9 cellular contexts compared by ENCODE assay signal in genomic region chr4:127732623-127733199, GRCh38. TPM values are rescaled to one million over a fixed set of nuclear protein-coding genes. Genes with fewer than 3 reads are reported as not detected.
DNase-seq lines count a peak whose midpoint lies in the region; ATAC-seq, FAIRE-seq and TF ChIP-seq lines count a peak whose summit lies in the region.
"Had no signal": no experiment of that assay in that cellular context is flagged by ENCODE, and none has a peak within 500 bp of the region (broad histone marks: within the 10 kb centered on the region; RNA-seq: fewer than 3 reads in every experiment).

No MANE protein-coding gene starts in this region.

- 9% methylated on average over 7 of the region's 7 CpGs for WGBS in SK-N-SH (ENCODE audit: low lambda C conversion rate)
- 20% methylated on average over 7 of the region's 7 CpGs for WGBS in lower leg skin, 2 donors

- no peaks in the 10 kb centered on the region for H3K36me3 ChIP-seq in SK-N-SH (replicated peaks in 1 of 2; ENCODE audit: control insufficient read depth in 1 of 2, insufficient read depth in 2 of 2, low read length in 1 of 2)

- ATAC-seq in GM21786 (IDR thresholded peaks at IDR 0.05; ENCODE audit: unreplicated experiment): peak; percentile 87
- ATAC-seq in sciatic nerve: peak; percentile 55

- POLR2A ChIA-PET in SK-N-SH (lab: Yijun Ruan, JAX): no interaction called here

- no peaks in the 10 kb centered on the region for H4K20me1 ChIP-seq in SK-N-SH (ENCODE audit: insufficient read depth)

- TF ChIP-seq CTCF in GM12864 (IDR thresholded peaks at IDR 0.05; ENCODE audit: low read depth, low read length, missing control alignments): peak; percentile 25
- peak; percentile 78 for TF ChIP-seq CTCF in SK-N-SH (IDR thresholded peaks at IDR 0.05)
- no peak for TF ChIP-seq CTCF in lower leg skin (IDR thresholded peaks at IDR 0.05)

- FAIRE-seq in frontal cortex (lab: Jason Lieb, UNC): peak; percentile 75

- DNase-seq in GM12864 (ENCODE audit: low read depth) (peak; percentile 3), LHCN-M2 (ENCODE audit: low read depth) (peak; percentile 58), SK-N-SH (peak; percentile 72), frontal cortex (ENCODE audit: low spot score in 2 of 2) (peak; percentile 47 to 52), sciatic nerve (ENCODE audit: low spot score) (no peak), lower leg skin (ENCODE audit: low spot score in 2 of 2) (no peak)
- DNase-seq in activated naive CD4-positive, alpha-beta T cell treated with Interleukin-2 at 50 U/mL for 16 hours: no peak
- DNase-seq: activated naive CD8-positive, alpha-beta T cell treated with anti-CD3 and anti-CD28 coated beads, Interleukin-2, amount 10 ng/mL, durations not matched to agents 7 days and 5 days had no signal

- H3K4me2 ChIP-seq in SK-N-SH: no peak overlapping the region

- peak; percentile 80 for TF ChIP-seq RAD21 in SK-N-SH (IDR thresholded peaks at IDR 0.05; ENCODE audit: low read length)

- H3K9ac ChIP-seq in SK-N-SH: no peak overlapping the region

- no peaks in the 10 kb centered on the region for H3K9me2 ChIP-seq in SK-N-SH

- no peak overlapping the region for H2AFZ ChIP-seq in SK-N-SH (ENCODE audit: low read depth)

- H3K9me3 ChIP-seq in SK-N-SH: no peaks in the 10 kb centered on the region

- no peak overlapping the region for H3K4me3 ChIP-seq in GM12864 (ENCODE audit: low read depth, low read length)
- no peak overlapping the region for H3K4me3 ChIP-seq in SK-N-SH (ENCODE audit: low read depth in 2 of 2, low read length in 1 of 2)
- H3K4me3 ChIP-seq in lower leg skin (ENCODE audit: low read depth, poor library complexity, severe bottlenecking): no peak overlapping the region

- no peaks in the 10 kb centered on the region for H3K27me3 ChIP-seq in SK-N-SH (ENCODE audit: insufficient read depth)

- intact Hi-C loops in sciatic nerve (cut with DNase I): no loop called here
- intact Hi-C loops in lower leg skin (cut with DNase I; ENCODE audit: low total_unique reads): loop anchor here (5.0 kb wide), 1 partner anchor 130 kb away; no protein-coding TSS in a partner anchor

- no peaks in the 10 kb centered on the region for H3F3A ChIP-seq in SK-N-SH (replicated peaks; ENCODE audit: insufficient read depth)

- CTCF ChIA-PET in SK-N-SH (lab: Yijun Ruan, JAX): interaction anchor here (0.5 to 3.9 kb wide), 50 partner anchors 10 to 422 kb away, joined by 3 to 104 read pairs (median 4); partner anchors contain the start of gene INTU

- no peak for TF ChIP-seq POLR2A in lower leg skin (IDR thresholded peaks at IDR 0.05)

- H3K27ac ChIP-seq in SK-N-SH (ENCODE audit: low read depth in 2 of 2, low read length in 1 of 2): no peak overlapping the region

- no peaks in the 10 kb centered on the region for H3K79me2 ChIP-seq in SK-N-SH (ENCODE audit: insufficient read depth)

- no peak for TF ChIP-seq EP300 in SK-N-SH (IDR thresholded peaks at IDR 0.05; ENCODE audit: borderline replicate concordance in 1 of 2, low read depth in 1 of 2, low read length in 1 of 2)

- H3K4me1 ChIP-seq in SK-N-SH (ENCODE audit: control insufficient read depth in 1 of 2, insufficient read depth in 2 of 2, low read depth in 1 of 2, low read length in 1 of 2): no peaks in the 10 kb centered on the region

TF ChIP-seq in SK-N-SH, 30 proteins besides CTCF, POLR2A, EP300 and RAD21:
- TF ChIP-seq SMC3 (IDR thresholded peaks at IDR 0.05; ENCODE audit: low read depth, low read length) (peak; percentile 30), GATA2 (CRISPR knock-in tag; IDR thresholded peaks at IDR 0.05) (no peak), PBX3 (IDR thresholded peaks at IDR 0.05) (no peak)

RNA-seq across cellular contexts. Expression of gene SLC25A31, which starts 2.5 kb away (rescaled TPM):
- total RNA-seq in LHCN-M2 (2014; rRNA removed): not detected in 2 replicates
- polyA plus RNA-seq in LHCN-M2 (2012): not detected
- polyA plus RNA-seq in SK-N-SH (2012; rRNA removed): not detected in 2 replicates
- not detected in 2 replicates for polyA plus RNA-seq in SK-N-SH (2012; cell fraction: cytosol; rRNA removed)
- polyA plus RNA-seq in SK-N-SH (2012; cell fraction: nucleus; rRNA removed): not detected in 2 replicates
- not detected for total RNA-seq in frontal cortex
- total RNA-seq in sciatic nerve: not detected
- not detected for total RNA-seq in lower leg skin
- total RNA-seq: activated naive CD8-positive, alpha-beta T cell treated with anti-CD3 and anti-CD28 coated beads, Interleukin-2, amount 10 ng/mL, durations not matched to agents 7 days and 5 days had no signal

RNA-seq across cellular contexts. Expression of gene HSPA4L, which starts 49.4 kb away (rescaled TPM):
- total RNA-seq in LHCN-M2 (2014; rRNA removed) (8.8 and 11.3 TPM in 2 replicates), frontal cortex (8.2 TPM), sciatic nerve (12.6 TPM), lower leg skin (10 to 100 TPM; 15.8 to 25.1 (median 22.5) TPM)
- polyA plus RNA-seq in LHCN-M2 (2012): 2.3 TPM
- 1.6 and 1.8 TPM in 2 replicates for polyA plus RNA-seq in SK-N-SH (2012; rRNA removed)
- 2.1 and 2.7 TPM in 2 replicates for polyA plus RNA-seq in SK-N-SH (2012; cell fraction: cytosol; rRNA removed)
- polyA plus RNA-seq in SK-N-SH (2012; cell fraction: nucleus; rRNA removed): 1.2 and 1.8 TPM in 2 replicates

Comparison
In these comparisons a context has a peak if more than half of its experiments do, and no peak if none do; other contexts are left out.
1. DNase-seq: peak in GM12864 (single experiment), LHCN-M2 (single experiment), SK-N-SH (single experiment) and frontal cortex (2 of 2); none in sciatic nerve (single experiment), activated naive CD4-positive, alpha-beta T cell treated with Interleukin-2 at 50 U/mL for 16 hours (single experiment) and lower leg skin (0 of 2).
2. CTCF ChIP-seq: peak in GM12864 (single experiment) and SK-N-SH (single experiment); none in lower leg skin (0 of 3).